Comparison of ENCODE assay signal across 8 cellular contexts in genomic region chr5:81971694-81972495, GRCh38. TPM values are rescaled to one million over a fixed set of nuclear protein-coding genes. Genes with fewer than 3 reads are reported as not detected.
DNase-seq lines count a peak whose midpoint lies in the region; ATAC-seq and TF ChIP-seq lines count a peak whose summit lies in the region.

Gene ATG10, plus strand, starts transcription at chr5:81972023. Its CDS starts 15,548 bp downstream, at chr5:81987571.

- H3K27ac Mint-ChIP-seq in activated naive CD4-positive, alpha-beta T cell treated with anti-CD3 and anti-CD28 coated beads, Interleukin-2, amount 50 U/mL, for 24 hours, result peak within 1 kb of the TSS; percentile 100

- no peaks in the 10 kb centered on the region for H3K9me3 Mint-ChIP-seq in activated naive CD4-positive, alpha-beta T cell treated with anti-CD3 and anti-CD28 coated beads, Interleukin-2, amount 50 U/mL, for 24 hours

- H3K4me1 ChIP-seq in testis, result peaks cover 13% of the 10 kb centered on the region

- ATAC-seq in HG02571 (IDR thresholded peaks at IDR 0.05; ENCODE audit: unreplicated experiment), result peak; percentile 98
- ATAC-seq in omental fat pad (ENCODE audit: low FRiP score), result peak; percentile 100

- H3K36me3 Mint-ChIP-seq in activated naive CD4-positive, alpha-beta T cell treated with anti-CD3 and anti-CD28 coated beads, Interleukin-2, amount 50 U/mL, for 24 hours, result no peaks in the 10 kb centered on the region

- TF ChIP-seq CTCF in GM06990 (IDR thresholded peaks at IDR 0.05; ENCODE audit: insufficient read depth, low read length, poor library complexity, severe bottlenecking), result no peak
- TF ChIP-seq CTCF in NB4 (IDR thresholded peaks at IDR 0.05; ENCODE audit: low read depth, low read length), result no peak
- TF ChIP-seq CTCF in omental fat pad (IDR thresholded peaks at IDR 0.05), result no peak
- no peak for TF ChIP-seq CTCF in testis (IDR thresholded peaks at IDR 0.05)

- intact Hi-C loops in testis (cut with DNase I; ENCODE audit: low total_unique reads), result no loop called here

- no peaks in the 10 kb centered on the region for H3K27me3 Mint-ChIP-seq in activated naive CD4-positive, alpha-beta T cell treated with anti-CD3 and anti-CD28 coated beads, Interleukin-2, amount 50 U/mL, for 24 hours

- H3K4me1 Mint-ChIP-seq in activated naive CD4-positive, alpha-beta T cell treated with anti-CD3 and anti-CD28 coated beads, Interleukin-2, amount 50 U/mL, for 24 hours, result peaks cover 29% of the 10 kb centered on the region

- WGBS in testis, 2 donors, result 0% methylated on average over 26 to 50 of the region's 79 CpGs

- peak within 1 kb of the TSS; percentile 94 to 98 for H3K27ac ChIP-seq in testis

- peak within 1 kb of the TSS; percentile 85 for H3K4me3 ChIP-seq in GM06990 (replicated peaks; ENCODE audit: low read depth, low read length)
- H3K4me3 ChIP-seq in NB4 (ENCODE audit: low read depth, low read length), result peak within 1 kb of the TSS; percentile 88
- H3K4me3 ChIP-seq in testis, result peak within 1 kb of the TSS; percentile 76 to 86

- H3K4me3 Mint-ChIP-seq in activated naive CD4-positive, alpha-beta T cell treated with anti-CD3 and anti-CD28 coated beads, Interleukin-2, amount 50 U/mL, for 24 hours, result peak within 1 kb of the TSS; percentile 99

- H3K27me3 ChIP-seq in GM06990 (replicated peaks; ENCODE audit: control insufficient read depth, insufficient read depth, low read length), result no peaks in the 10 kb centered on the region
- no peaks in the 10 kb centered on the region for H3K27me3 ChIP-seq in testis

- peak; percentile 90 for TF ChIP-seq POLR2A in NB4 (IDR thresholded peaks at IDR 0.05; ENCODE audit: extremely low read depth, insufficient read length)
- peak; percentile 82 for TF ChIP-seq POLR2A in testis (IDR thresholded peaks at IDR 0.05)

- no peaks in the 10 kb centered on the region for H3K36me3 ChIP-seq in GM06990 (ENCODE audit: control insufficient read depth, insufficient read depth, low read length)
- no peaks in the 10 kb centered on the region for H3K36me3 ChIP-seq in testis (ENCODE audit: low read depth, missing control alignments)

- H3K9me3 ChIP-seq in testis, result no peaks in the 10 kb centered on the region

- DNase-seq in GM06990 (ENCODE audit: extremely low read depth, insufficient read length), result peak; percentile 95
- peak; percentile 95 for DNase-seq in NB4 (ENCODE audit: low read depth)
- peak; percentile 96 for DNase-seq in SK-N-DZ (ENCODE audit: low spot score)
- DNase-seq in glomerular endothelial cell (ENCODE audit: extremely low read depth, low read depth, low spot score), result peak; percentile 16
- peak; percentile 57 for DNase-seq in omental fat pad (ENCODE audit: low spot score)
- peak; percentile 93 for DNase-seq in testis

RNA-seq across cellular contexts. Expression of gene ATG10, which starts in this region (rescaled TPM):
- polyA plus RNA-seq in SK-N-DZ (2014; cell fraction: cytosol; rRNA removed), result 13.6 and 26.0 TPM in 2 replicates
- polyA plus RNA-seq in SK-N-DZ (2014; cell fraction: nucleus; rRNA removed), result 4.6 and 12.6 TPM in 2 replicates
- total RNA-seq in glomerular endothelial cell (3.9 and 4.6 TPM in 2 replicates), omental fat pad (10 to 100 TPM in 1 of 4 donors, 1 to 10 TPM in 3; 2.4 to 18.4 (median 5.2) TPM), testis (10 to 100 TPM in 1 of 2 donors, 1 to 10 TPM in 1; 10.0 to 14.4 TPM)
- polyA plus RNA-seq in testis (ENCODE audit: insufficient read depth, low read depth, low replicate concordance), result 15.1 TPM

Comparison
In these comparisons a context has a peak if more than half of its experiments do, and no peak if none do; other contexts are left out.
1. Peak in every context shown above with its lines: DNase-seq, ATAC-seq, H3K4me3 ChIP-seq and H3K27ac ChIP-seq.
2. DNase-seq: peak in every context shown above with its lines; median percentile 96 in SK-N-DZ; 95 in GM06990; 95 in NB4; 93 in testis; 57 in omental fat pad; 16 in glomerular endothelial cell.